Comparison of ENCODE assay signal across 1 cellular context in genomic region chr10:69348824-69349541, GRCh38.
TF ChIP-seq lines count a peak whose summit lies in the region.

No MANE protein-coding gene starts in this region.

TF ChIP-seq in HepG2, 621 proteins besides CTCF, POLR2A, EP300 and RAD21 (continued from another document):
- no peak for TF ChIP-seq TFE3 (CRISPR knock-in tag; IDR thresholded peaks at IDR 0.05)
TF ChIP-seq in HepG2: peak in this region for 0.
